ENCODE assay signal across 9 cellular contexts in the genomic region with DNA sequence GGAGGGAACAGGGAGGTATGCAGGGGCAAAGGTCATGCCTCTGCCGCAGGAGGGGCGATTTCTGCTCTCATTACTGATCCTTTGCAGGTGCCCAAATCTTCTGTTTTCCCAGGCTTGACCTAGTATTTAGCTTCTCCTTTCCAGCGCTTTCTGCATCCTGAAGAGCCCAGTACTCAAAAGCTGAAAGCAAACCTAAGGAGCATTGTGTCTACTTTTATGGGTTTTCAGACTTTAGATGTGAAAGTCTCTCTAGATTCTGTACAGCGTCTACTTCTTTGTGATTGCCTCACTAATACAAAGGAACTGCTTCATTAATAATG. TPM values are rescaled to one million over a fixed set of nuclear protein-coding genes. Genes with fewer than 3 reads are reported as not detected.
DNase-seq lines count a peak whose midpoint lies in the region; ATAC-seq and TF ChIP-seq lines count a peak whose summit lies in the region.
"Had no signal": no experiment of that assay in that cellular context is flagged by ENCODE, and none has a peak within 500 bp of the region (broad histone marks: within the 10 kb centered on the region; RNA-seq: fewer than 3 reads in every experiment).

No MANE protein-coding gene starts in this region.

- TF ChIP-seq CTCF in adrenal gland (IDR thresholded peaks at IDR 0.05) (no peak), thoracic aorta (IDR thresholded peaks at IDR 0.05) (no peak)

- no peak for TF ChIP-seq POLR2A in adrenal gland (IDR thresholded peaks at IDR 0.05)

- H3K9me3 ChIP-seq in adrenal gland (replicated peaks in 1 of 3): no peaks in the 10 kb centered on the region
- H3K9me3 ChIP-seq in thoracic aorta: no peaks in the 10 kb centered on the region

- H3K4me3 ChIP-seq in adrenal gland: peak overlapping the region; percentile 68 to 91 (median 78)
- H3K4me3 ChIP-seq in thoracic aorta: peak overlapping the region; percentile 80

- intact Hi-C loops in adrenal gland (cut with DNase I): no loop called here

- H3K36me3 ChIP-seq in adrenal gland (replicated peaks in 1 of 2) (no peaks in the 10 kb centered on the region), thoracic aorta (no peaks in the 10 kb centered on the region)

- H3K4me1 ChIP-seq in adrenal gland (replicated peaks in 1 of 2) (peaks cover 25 to 46% of the 10 kb centered on the region in 2 donors), thoracic aorta (ENCODE audit: control insufficient read depth in 1 of 2, low read depth in 2 of 2) (peaks cover 30 to 58% of the 10 kb centered on the region in 2 donors)

- H3K27me3 ChIP-seq in adrenal gland (no peaks in the 10 kb centered on the region), thoracic aorta (replicated peaks; ENCODE audit: insufficient read depth) (no peaks in the 10 kb centered on the region)

- POLR2A ChIA-PET in activated CD4-positive, alpha-beta T cell treated with anti-CD3 and anti-CD28 coated beads, Interleukin-2, amount 10 ng/mL, durations not matched to agents 7 days and 5 days (lab: Charles Lee): interaction anchor here (0.6 to 1.0 kb wide), 2 partner anchors 66 to 152 kb away, joined by 3 read pairs; no protein-coding TSS in a partner anchor

- CTCF ChIA-PET in activated CD4-positive, alpha-beta T cell treated with anti-CD3 and anti-CD28 coated beads, Interleukin-2, amount 10 ng/mL, durations not matched to agents 7 days and 5 days (lab: Charles Lee): interaction anchor here (0.6 to 8.3 kb wide), 3 partner anchors 16 to 112 kb away, joined by 4 to 69 read pairs (median 4); no protein-coding TSS in a partner anchor

- WGBS in adrenal gland, 4 donors: 1 to 3% (median 2%) methylated on average over 4 of the region's 4 CpGs

- peaks cover 11% of the 10 kb centered on the region for H3K36me3 Mint-ChIP-seq in activated CD4-positive, alpha-beta T cell treated with anti-CD3 and anti-CD28 coated beads, Interleukin-2, amount 10 ng/mL, durations not matched to agents 7 days and 5 days (ENCODE audit: low read depth)

- DNase-seq in activated CD4-positive, alpha-beta T cell treated with anti-CD3 and anti-CD28 coated beads, Interleukin-2, amount 10 ng/mL, durations not matched to agents 7 days and 5 days: no peak
- DNase-seq in activated CD4-positive, alpha-beta T cell treated with anti-CD3 and anti-CD28 coated beads for 1 hour: no peak
- DNase-seq in adrenal gland (no peak), left lobe of liver (ENCODE audit: low spot score) (no peak), thoracic aorta (ENCODE audit: low spot score) (no peak), NCI-H2107 (lab: John Stamatoyannopoulos, UW) (no peak), globus pallidus (ENCODE audit: low spot score) (no peak), DMS114 treated with DMSO at 0.1 percent for 48 hours (lab: John Stamatoyannopoulos, UW; ENCODE audit: unreplicated experiment) (no peak)

- peak overlapping the region; percentile 50 to 96 (median 81) for H3K27ac ChIP-seq in adrenal gland
- peak overlapping the region; percentile 75 to 88 for H3K27ac ChIP-seq in thoracic aorta

- H3K27me3 Mint-ChIP-seq in activated CD4-positive, alpha-beta T cell treated with anti-CD3 and anti-CD28 coated beads, Interleukin-2, amount 10 ng/mL, durations not matched to agents 7 days and 5 days: peaks cover 11% of the 10 kb centered on the region

- peaks cover 50% of the 10 kb centered on the region for H3K4me1 Mint-ChIP-seq in activated CD4-positive, alpha-beta T cell treated with anti-CD3 and anti-CD28 coated beads, Interleukin-2, amount 10 ng/mL, durations not matched to agents 7 days and 5 days

- ATAC-seq in left lobe of liver (peak; percentile 31), thoracic aorta (ENCODE audit: insufficient number of reproducible peaks, low FRiP score, low read depth) (no peak)

- H3K9me3 Mint-ChIP-seq in activated CD4-positive, alpha-beta T cell treated with anti-CD3 and anti-CD28 coated beads, Interleukin-2, amount 10 ng/mL, durations not matched to agents 7 days and 5 days: no peaks in the 10 kb centered on the region

- H3K4me3 Mint-ChIP-seq in activated CD4-positive, alpha-beta T cell treated with anti-CD3 and anti-CD28 coated beads, Interleukin-2, amount 10 ng/mL, durations not matched to agents 7 days and 5 days: peak overlapping the region; percentile 97

- H3K27ac Mint-ChIP-seq in activated CD4-positive, alpha-beta T cell treated with anti-CD3 and anti-CD28 coated beads, Interleukin-2, amount 10 ng/mL, durations not matched to agents 7 days and 5 days: peak overlapping the region; percentile 93

RNA-seq across cellular contexts. Expression of a gene that starts 0.6 kb away (rescaled TPM):
- 10 to 100 TPM; 42.4 to 44.6 TPM for total RNA-seq in activated CD4-positive, alpha-beta T cell treated with anti-CD3 and anti-CD28 coated beads, Interleukin-2, amount 10 ng/mL, durations not matched to agents 7 days and 5 days
- 10 to 100 TPM; 35.4 to 46.1 (median 41.2) TPM for total RNA-seq in adrenal gland
- polyA plus RNA-seq in adrenal gland: 10 to 100 TPM; 16.4 to 35.1 (median 20.6) TPM
- 22.8 TPM for total RNA-seq in left lobe of liver
- 10 to 100 TPM; 38.1 to 44.9 TPM for total RNA-seq in thoracic aorta

RNA-seq across cellular contexts. Expression of a gene that starts 4.6 kb away (rescaled TPM):
- total RNA-seq in activated CD4-positive, alpha-beta T cell treated with anti-CD3 and anti-CD28 coated beads, Interleukin-2, amount 10 ng/mL, durations not matched to agents 7 days and 5 days: not detected
- total RNA-seq in adrenal gland: 1 to 10 TPM in 1 of 8 donors, under 1 TPM in 1, not detected in 6; 0.69 to 5.2 TPM
- polyA plus RNA-seq in adrenal gland: not detected
- not detected for total RNA-seq in left lobe of liver
- total RNA-seq in thoracic aorta: not detected
- total RNA-seq: lung microvascular endothelial cell had no signal

RNA-seq across cellular contexts. Expression of a gene that starts 19.8 kb away (rescaled TPM):
- total RNA-seq in activated CD4-positive, alpha-beta T cell treated with anti-CD3 and anti-CD28 coated beads, Interleukin-2, amount 10 ng/mL, durations not matched to agents 7 days and 5 days: not detected
- total RNA-seq in adrenal gland (1 to 10 TPM in 2 of 8 donors, under 1 TPM in 5, not detected in 1; 0.35 to 1.9 (median 0.61) TPM), left lobe of liver (not detected), thoracic aorta (not detected)
- 1 to 10 TPM in 2 of 3 donors, not detected in 1; 1.1 to 2.4 TPM for polyA plus RNA-seq in adrenal gland
- total RNA-seq: lung microvascular endothelial cell had no signal
